1 cellular context compared by ENCODE assay signal in the genomic region with DNA sequence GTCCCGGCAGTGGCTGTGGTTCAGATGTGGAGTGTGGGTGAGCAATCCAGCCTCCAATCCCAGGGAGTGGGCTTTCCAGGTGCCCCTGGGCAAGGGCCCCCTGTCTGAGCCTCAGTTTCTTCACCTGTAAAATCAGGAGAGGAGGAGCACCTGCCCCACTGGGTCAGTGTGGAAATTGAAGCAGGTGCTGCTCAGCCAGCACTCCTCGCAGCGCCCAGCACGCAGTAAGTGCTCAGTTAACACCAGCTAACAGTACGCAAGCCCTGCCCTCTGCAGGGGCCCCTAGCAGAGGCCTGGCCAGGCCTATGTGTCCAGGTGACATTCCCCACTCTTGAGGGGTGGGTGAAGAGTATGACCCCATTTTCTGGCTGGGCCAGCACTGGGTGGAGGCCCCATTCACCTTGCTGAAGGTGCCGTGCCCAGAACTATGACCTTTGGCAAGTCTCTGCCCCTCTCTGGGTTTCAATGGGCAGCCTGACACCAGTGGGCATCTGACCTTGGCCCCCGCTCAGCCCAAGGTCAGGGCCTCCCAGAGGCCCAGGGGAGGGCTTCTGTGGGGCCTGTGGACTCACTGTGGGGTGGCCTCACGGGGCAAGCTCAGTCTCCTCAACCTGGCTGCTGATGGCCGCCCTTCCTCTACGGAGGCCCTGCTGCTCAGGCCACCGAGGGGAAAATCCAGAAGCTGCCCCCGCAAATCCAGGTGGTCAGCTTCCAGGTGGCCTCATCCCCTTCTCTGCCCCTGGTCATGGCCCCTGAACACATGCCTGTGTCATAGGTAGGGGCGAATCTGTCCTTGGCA.
TF ChIP-seq lines count a peak whose summit lies in the region.

No MANE protein-coding gene starts in this region.

TF ChIP-seq in HepG2, 621 proteins besides CTCF, POLR2A, EP300 and RAD21 (continued from another document):
- TF ChIP-seq, protein P1, sequence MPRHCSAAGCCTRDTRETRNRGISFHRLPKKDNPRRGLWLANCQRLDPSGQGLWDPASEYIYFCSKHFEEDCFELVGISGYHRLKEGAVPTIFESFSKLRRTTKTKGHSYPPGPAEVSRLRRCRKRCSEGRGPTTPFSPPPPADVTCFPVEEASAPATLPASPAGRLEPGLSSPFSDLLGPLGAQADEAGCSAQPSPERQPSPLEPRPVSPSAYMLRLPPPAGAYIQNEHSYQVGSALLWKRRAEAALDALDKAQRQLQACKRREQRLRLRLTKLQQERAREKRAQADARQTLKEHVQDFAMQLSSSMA (CRISPR knock-in tag; IDR thresholded peaks at IDR 0.05): 0 out of 2 replicates have a peak, but pooled peaks have one; percentile 73
